Comparison of ENCODE assay signal across 25 cellular contexts in genomic region chr14:98890556-98891340, GRCh38.
DNase-seq lines count a peak whose midpoint lies in the region; ATAC-seq and TF ChIP-seq lines count a peak whose summit lies in the region.
"Had no signal": no experiment of that assay in that cellular context is flagged by ENCODE, and none has a peak within 500 bp of the region (broad histone marks: within the 10 kb centered on the region; RNA-seq: fewer than 3 reads in every experiment).

No MANE protein-coding gene starts in this region.

- intact Hi-C loops in left lung (cut with DNase I), result no loop called here
- intact Hi-C loops in mucosa of descending colon (cut with DNase I, micrococcal nuclease), result no loop called here
- intact Hi-C loops in ascending aorta (cut with DNase I), result no loop called here

- H3K4me1 ChIP-seq in HAP-1 (peaks cover 24% of the 10 kb centered on the region), left lung (no peaks in the 10 kb centered on the region), smooth muscle cell (ENCODE audit: low read depth) (peaks cover 15% of the 10 kb centered on the region), mucosa of descending colon (ENCODE audit: low read depth) (no peaks in the 10 kb centered on the region), ascending aorta (no peaks in the 10 kb centered on the region)

- H3K36me3 ChIP-seq in HAP-1 (replicated peaks), result no peaks in the 10 kb centered on the region
- no peaks in the 10 kb centered on the region for H3K36me3 ChIP-seq in left lung
- H3K36me3 ChIP-seq in smooth muscle cell (ENCODE audit: low read depth), result no peaks in the 10 kb centered on the region
- H3K36me3 ChIP-seq in mucosa of descending colon (ENCODE audit: low read depth), result no peaks in the 10 kb centered on the region
- no peaks in the 10 kb centered on the region for H3K36me3 ChIP-seq in ascending aorta

- peak; percentile 34 for ATAC-seq in left lung
- no peak for ATAC-seq in mucosa of descending colon
- ATAC-seq: activated CD4-positive, CD25-positive, alpha-beta regulatory T cell treated with anti-CD3 and anti-CD28 coated beads, Interleukin-2, amount 50 U/mL, for 24 hours; activated naive CD8-positive, alpha-beta T cell treated with anti-CD3 and anti-CD28 coated beads, Interleukin-2, amount 50 U/mL, for 24 hours; esophagus mucosa; GM12878; left ventricle myocardium superior; naive thymus-derived CD8-positive, alpha-beta T cell had no signal

- no peak overlapping the region for H3K4me3 ChIP-seq in HAP-1
- H3K4me3 ChIP-seq in left lung, result no peak overlapping the region
- no peak overlapping the region for H3K4me3 ChIP-seq in smooth muscle cell
- no peak overlapping the region for H3K4me3 ChIP-seq in mucosa of descending colon
- no peak overlapping the region for H3K4me3 ChIP-seq in coronary artery
- H3K4me3 ChIP-seq in ascending aorta, result no peak overlapping the region
- H3K4me3 ChIP-seq: GM12878 had no signal

- peak overlapping the region; percentile 55 for H3K4me2 ChIP-seq in smooth muscle cell

- no peak overlapping the region for H3K9ac ChIP-seq in smooth muscle cell (ENCODE audit: low read depth)

- TF ChIP-seq CTCF in VCaP (conservative IDR thresholded peaks at IDR 0.05) (no peak), left lung (IDR thresholded peaks at IDR 0.05) (no peak), smooth muscle cell (IDR thresholded peaks at IDR 0.05; ENCODE audit: borderline replicate concordance, insufficient read depth, poor library complexity, severe bottlenecking) (no peak), mucosa of descending colon (IDR thresholded peaks at IDR 0.05) (no peak), coronary artery (IDR thresholded peaks at IDR 0.05) (no peak), ascending aorta (IDR thresholded peaks at IDR 0.05) (no peak)

- no peaks in the 10 kb centered on the region for H4K20me1 ChIP-seq in smooth muscle cell (ENCODE audit: low read depth)

- H3K27ac ChIP-seq in VCaP, result peak overlapping the region; percentile 50
- H3K27ac ChIP-seq in left lung, result no peak overlapping the region
- H3K27ac ChIP-seq in smooth muscle cell (ENCODE audit: low read depth), result no peak overlapping the region
- H3K27ac ChIP-seq in coronary artery, result no peak overlapping the region
- H3K27ac ChIP-seq in ascending aorta, result no peak overlapping the region
- H3K27ac ChIP-seq: HL-60 had no signal

- H3K79me2 ChIP-seq in smooth muscle cell (ENCODE audit: low read depth), result no peaks in the 10 kb centered on the region

- no peaks in the 10 kb centered on the region for H3K27me3 ChIP-seq in HAP-1 (ENCODE audit: low read depth)
- H3K27me3 ChIP-seq in left lung, result no peaks in the 10 kb centered on the region
- H3K27me3 ChIP-seq in smooth muscle cell (ENCODE audit: low read depth), result no peaks in the 10 kb centered on the region
- H3K27me3 ChIP-seq in ascending aorta, result no peaks in the 10 kb centered on the region

- in situ Hi-C loops in HAP-1 (cut with MboI; ENCODE audit: low sequenced_read_pairs), result loop anchor here (10.0 kb wide), 1 partner anchor 354 kb away; no protein-coding TSS in a partner anchor

- H2AFZ ChIP-seq in smooth muscle cell (ENCODE audit: low read depth), result no peak overlapping the region

- H3F3A ChIP-seq in smooth muscle cell (ENCODE audit: low read depth), result peaks cover 6% of the 10 kb centered on the region

- 47% methylated on average over 13 of the region's 13 CpGs for WGBS in smooth muscle cell (ENCODE audit: low lambda C conversion rate)

- DNase-seq in HAP-1 (ENCODE audit: low spot score in 2 of 2) (peak; percentile 86 to 98), left lung (no peak), smooth muscle cell (lab: John Stamatoyannopoulos, UW; ENCODE audit: unreplicated experiment) (no peak), mucosa of descending colon (no peak), coronary artery (ENCODE audit: low spot score) (no peak), ascending aorta (ENCODE audit: low spot score in 2 of 2) (no peak)
- DNase-seq: activated CD4-positive, alpha-beta T cell treated with anti-CD3 and anti-CD28 coated beads, Interleukin-2, amount 50 U/mL, for 4 hours; activated naive CD4-positive, alpha-beta T cell; activated naive CD8-positive, alpha-beta T cell treated with anti-CD3 and anti-CD28 coated beads, Interleukin-2, amount 50 U/mL, for 24 hours; CD4-positive, alpha-beta memory T cell; HCEC 1CT; KG1; left ventricle myocardium superior; midbrain; naive thymus-derived CD8-positive, alpha-beta T cell; NCI-H1092 treated with DMSO at 0.1 percent for 48 hours; NCI-H187 treated with DMSO at 0.1 percent for 48 hours; NCI-H69; occipital lobe; stimulated activated naive CD4-positive, alpha-beta T cell had no signal

- H3K9me3 ChIP-seq in HAP-1 (no peaks in the 10 kb centered on the region), left lung (no peaks in the 10 kb centered on the region), smooth muscle cell (replicated peaks; ENCODE audit: low read depth) (no peaks in the 10 kb centered on the region), mucosa of descending colon (no peaks in the 10 kb centered on the region), ascending aorta (no peaks in the 10 kb centered on the region)

Comparison
In these comparisons a context has a peak if more than half of its experiments do, and no peak if none do; other contexts are left out.
1. DNase-seq: peak in HAP-1 (2 of 2); none in left lung (0 of 2), smooth muscle cell (single experiment), mucosa of descending colon (0 of 3), coronary artery (single experiment) and ascending aorta (0 of 2).